In the genomic region with DNA sequence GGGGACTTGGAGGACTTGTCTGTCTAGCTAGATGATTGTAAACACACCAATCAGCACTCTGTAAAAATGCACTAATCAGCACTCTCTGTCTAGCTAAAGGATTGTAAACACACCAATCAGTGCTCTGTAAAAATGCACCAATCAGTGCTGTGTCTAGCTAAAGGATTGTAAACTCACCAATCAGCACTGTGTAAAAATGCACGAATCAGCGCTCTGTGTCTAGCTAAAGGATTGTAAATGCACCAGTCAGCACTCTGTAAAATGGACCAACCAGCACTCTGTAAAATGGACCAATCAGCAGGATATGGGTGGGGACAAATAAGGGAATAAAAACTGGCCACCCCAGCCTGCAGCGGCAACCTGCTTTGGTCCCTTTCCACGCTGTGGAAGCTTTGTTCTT, we compare ENCODE assay signal across 4 cellular contexts.
TF ChIP-seq lines count a peak whose summit lies in the region.

No MANE protein-coding gene starts in this region.

TF ChIP-seq in A549, 52 proteins besides CTCF, POLR2A, EP300 and RAD21:
- peak; percentile 74 for TF ChIP-seq MAFK (IDR thresholded peaks at IDR 0.05; ENCODE audit: partially characterized antibody)

TF ChIP-seq in IMR-90, 13 proteins besides CTCF, POLR2A, EP300 and RAD21:
- TF ChIP-seq MAFK (IDR thresholded peaks at IDR 0.05; ENCODE audit: low read depth, low read length), result 0 out of 2 replicates have a peak, but pooled peaks have one; percentile 2

TF ChIP-seq in K562, 482 proteins besides CTCF, POLR2A, EP300 and RAD21:
- TF ChIP-seq CC2D1A (IDR thresholded peaks at IDR 0.05) (0 out of 2 replicates have a peak, but pooled peaks have one; percentile 18), MAFG (tag; conservative IDR thresholded peaks at IDR 0.05) (peak; percentile 33; the same call in 1 of the 2 replicates), ZNF316 (IDR thresholded peaks at IDR 0.05) (peak; percentile 82), NFYB (IDR thresholded peaks at IDR 0.05; ENCODE audit: extremely low read depth, insufficient read length) (peak; percentile 48), C11orf30 (IDR thresholded peaks at IDR 0.05; ENCODE audit: low read depth) (peak; percentile 50; the same call in 1 of the 2 replicates), ASH1L (IDR thresholded peaks at IDR 0.05; ENCODE audit: borderline replicate concordance, low read depth, partially characterized antibody) (peak; percentile 18)

TF ChIP-seq in HepG2, 621 proteins besides CTCF, POLR2A, EP300 and RAD21:
- TF ChIP-seq MAFK (conservative IDR thresholded peaks at IDR 0.05 in 1 of 2, IDR thresholded peaks at IDR 0.05 in 1 of 2; ENCODE audit: low read length in 2 of 2) (peak; percentile 34 to 58; a peak in 3 of 4 replicates), MAFF (IDR thresholded peaks at IDR 0.05; ENCODE audit: low read depth, low read length) (peak; percentile 62)
